In genomic region chr4:183832776-183833450, GRCh38 we compare ENCODE assay signal across 16 cellular contexts.
"Had no signal": no experiment of that assay in that cellular context is flagged by ENCODE, and none has a peak within 500 bp of the region (broad histone marks: within the 10 kb centered on the region; RNA-seq: fewer than 3 reads in every experiment).

No MANE protein-coding gene starts in this region.

- H3K27ac ChIP-seq: hepatocyte, thoracic aorta had no signal

- DNase-seq: activated CD4-positive, alpha-beta T cell treated with anti-CD3 and anti-CD28 coated beads, Interleukin-2, amount 50 U/mL, for 4 hours; activated CD4-positive, CD25-positive, alpha-beta regulatory T cell treated with anti-CD3 and anti-CD28 coated beads, Interleukin-2, amount 50 U/mL, for 72 hours; activated naive CD4-positive, alpha-beta T cell treated with anti-CD3 and anti-CD28 coated beads for 36 hours; activated naive CD8-positive, alpha-beta T cell treated with anti-CD3 and anti-CD28 coated beads, Interleukin-2, amount 50 U/mL, for 24 hours; aorta; dermis blood vessel endothelial cell; effector memory CD8-positive, alpha-beta T cell; kidney; occipital lobe; right cardiac atrium; small intestine had no signal

- H3K79me2 ChIP-seq: hepatocyte had no signal

- H3K4me3 ChIP-seq: hepatocyte, thoracic aorta had no signal

- H3K9me3 Mint-ChIP-seq: activated naive CD4-positive, alpha-beta T cell treated with anti-CD3 and anti-CD28 coated beads for 36 hours; activated naive CD8-positive, alpha-beta T cell treated with anti-CD3 and anti-CD28 coated beads, Interleukin-2, amount 50 U/mL, for 24 hours; activated T-helper 2 cell treated with anti-CD3 and anti-CD28 coated beads, Interferon-gamma antibody, Interleukin-2, Interleukin-4, amounts not matched to agents 10 μg/mL and 5 μg/mL and 100 μg/mL, durations not matched to agents 14 hours and 24 hours and 36 hours; effector memory CD8-positive, alpha-beta T cell; T-helper 2 cell treated with Interferon-gamma antibody and Interleukin-4, amounts not matched to agents 5 μg/mL and 100 μg/mL, for 36 hours had no signal

- H3K27ac Mint-ChIP-seq: activated naive CD4-positive, alpha-beta T cell treated with anti-CD3 and anti-CD28 coated beads for 36 hours; activated naive CD8-positive, alpha-beta T cell treated with anti-CD3 and anti-CD28 coated beads, Interleukin-2, amount 50 U/mL, for 24 hours; activated T-helper 2 cell treated with anti-CD3 and anti-CD28 coated beads, Interferon-gamma antibody, Interleukin-2, Interleukin-4, amounts not matched to agents 10 μg/mL and 5 μg/mL and 100 μg/mL, durations not matched to agents 14 hours and 24 hours and 36 hours; nephron; T-helper 2 cell treated with Interferon-gamma antibody and Interleukin-4, amounts not matched to agents 5 μg/mL and 100 μg/mL, for 36 hours had no signal

- H3K4me3 Mint-ChIP-seq: activated naive CD4-positive, alpha-beta T cell treated with anti-CD3 and anti-CD28 coated beads for 36 hours; activated naive CD8-positive, alpha-beta T cell treated with anti-CD3 and anti-CD28 coated beads, Interleukin-2, amount 50 U/mL, for 24 hours; effector memory CD8-positive, alpha-beta T cell; nephron; T-helper 2 cell treated with Interferon-gamma antibody and Interleukin-4, amounts not matched to agents 5 μg/mL and 100 μg/mL, for 36 hours had no signal

- H3K9me3 ChIP-seq: thoracic aorta had no signal

- H2AFZ ChIP-seq: hepatocyte had no signal

- H3K27me3 ChIP-seq: hepatocyte had no signal

- H3K4me2 ChIP-seq: hepatocyte had no signal

- H3K36me3 ChIP-seq: thoracic aorta had no signal

- ATAC-seq: activated naive CD8-positive, alpha-beta T cell treated with anti-CD3 and anti-CD28 coated beads, Interleukin-2, amount 50 U/mL, for 24 hours; effector memory CD8-positive, alpha-beta T cell; right cardiac atrium had no signal
